In the genomic region with DNA sequence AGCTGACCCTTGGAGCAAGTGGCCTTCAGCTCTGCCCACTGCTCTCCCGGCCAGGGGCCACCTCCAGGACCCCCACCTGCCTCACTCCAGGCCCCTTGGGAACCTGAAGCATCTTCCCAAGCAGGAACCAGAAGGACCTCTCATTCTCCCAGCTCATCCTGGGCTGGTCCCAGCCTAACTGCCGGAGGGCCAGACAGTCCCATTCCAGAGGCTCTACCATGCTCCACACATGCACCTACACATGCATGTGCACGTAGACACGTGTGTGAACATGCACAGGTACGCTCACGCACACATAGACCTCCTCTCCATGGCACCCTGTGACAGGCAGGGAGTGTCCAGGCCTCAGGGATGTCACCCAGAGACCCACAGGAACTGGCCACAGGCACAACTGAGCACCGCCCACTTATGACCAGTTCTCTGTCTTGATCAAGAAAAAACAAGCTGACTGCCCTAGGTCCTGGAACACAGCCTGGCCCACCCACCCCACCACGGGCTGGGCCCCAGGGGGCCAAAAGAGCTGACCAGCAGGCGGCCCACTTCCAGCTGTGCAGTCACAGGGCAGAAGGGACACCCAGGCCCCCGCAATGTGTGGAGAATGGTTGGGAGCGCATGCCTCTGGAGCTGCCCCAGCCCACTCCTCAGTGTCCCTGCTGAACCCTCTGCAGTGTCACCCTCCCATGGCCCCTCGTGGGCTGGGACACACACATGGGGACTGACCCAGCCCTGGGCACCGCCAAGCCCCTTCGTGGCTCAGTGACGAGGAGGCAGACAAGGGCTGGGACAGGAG, we compare ENCODE assay signal across 12 cellular contexts. TPM values are rescaled to one million over a fixed set of nuclear protein-coding genes. Genes with fewer than 3 reads are reported as not detected.
DNase-seq lines count a peak whose midpoint lies in the region; ATAC-seq and TF ChIP-seq lines count a peak whose summit lies in the region.
"Had no signal": no experiment of that assay in that cellular context is flagged by ENCODE, and none has a peak within 500 bp of the region (broad histone marks: within the 10 kb centered on the region; RNA-seq: fewer than 3 reads in every experiment).

No MANE protein-coding gene starts in this region.

- no peaks in the 10 kb centered on the region for H3K4me1 Mint-ChIP-seq in activated naive CD8-positive, alpha-beta T cell treated with anti-CD3 and anti-CD28 coated beads, Interleukin-2, amount 10 ng/mL, durations not matched to agents 7 days and 5 days
- no peaks in the 10 kb centered on the region for H3K4me1 Mint-ChIP-seq in activated naive CD8-positive, alpha-beta T cell treated with anti-CD3 and anti-CD28 coated beads, Interleukin-2, amount 50 U/mL, for 24 hours
- H3K4me1 Mint-ChIP-seq in MCF 10A (ENCODE audit: insufficient read depth, unreplicated experiment), result no peaks in the 10 kb centered on the region
- H3K4me1 Mint-ChIP-seq: nephron had no signal

- CTCF ChIA-PET in MCF 10A (lab: Yijun Ruan, JAX), result no interaction called here

- intact Hi-C loops in Right ventricle myocardium inferior (cut with DNase I) (no loop called here), MCF 10A (cut with micrococcal nuclease) (no loop called here)

- no peak overlapping the region for H3K4me3 Mint-ChIP-seq in activated naive CD8-positive, alpha-beta T cell treated with anti-CD3 and anti-CD28 coated beads, Interleukin-2, amount 10 ng/mL, durations not matched to agents 7 days and 5 days
- H3K4me3 Mint-ChIP-seq in activated naive CD8-positive, alpha-beta T cell treated with anti-CD3 and anti-CD28 coated beads, Interleukin-2, amount 50 U/mL, for 24 hours, result no peak overlapping the region
- H3K4me3 Mint-ChIP-seq in MCF 10A (ENCODE audit: unreplicated experiment), result no peak overlapping the region
- H3K4me3 Mint-ChIP-seq: activated T-cell treated with anti-CD3 and anti-CD28 coated beads, Interleukin-2, amount 50 U/mL, for 72 hours; nephron had no signal

- no peak for TF ChIP-seq CTCF in omental fat pad (IDR thresholded peaks at IDR 0.05)
- TF ChIP-seq CTCF in MCF 10A (IDR thresholded peaks at IDR 0.05; ENCODE audit: unreplicated experiment), result no peak

- H3K27ac Mint-ChIP-seq in activated naive CD8-positive, alpha-beta T cell treated with anti-CD3 and anti-CD28 coated beads, Interleukin-2, amount 10 ng/mL, durations not matched to agents 7 days and 5 days, result no peak overlapping the region
- H3K27ac Mint-ChIP-seq in activated naive CD8-positive, alpha-beta T cell treated with anti-CD3 and anti-CD28 coated beads, Interleukin-2, amount 50 U/mL, for 24 hours, result no peak overlapping the region
- no peak overlapping the region for H3K27ac Mint-ChIP-seq in MCF 10A (ENCODE audit: low read depth, unreplicated experiment)
- H3K27ac Mint-ChIP-seq: activated T-cell treated with anti-CD3 and anti-CD28 coated beads, Interleukin-2, amount 50 U/mL, for 72 hours; nephron had no signal

- H3K36me3 Mint-ChIP-seq in activated naive CD8-positive, alpha-beta T cell treated with anti-CD3 and anti-CD28 coated beads, Interleukin-2, amount 10 ng/mL, durations not matched to agents 7 days and 5 days, result no peaks in the 10 kb centered on the region
- no peaks in the 10 kb centered on the region for H3K36me3 Mint-ChIP-seq in activated naive CD8-positive, alpha-beta T cell treated with anti-CD3 and anti-CD28 coated beads, Interleukin-2, amount 50 U/mL, for 24 hours (ENCODE audit: low read depth)
- no peaks in the 10 kb centered on the region for H3K36me3 Mint-ChIP-seq in MCF 10A (ENCODE audit: insufficient read depth, unreplicated experiment)

- BruUV-seq in MCF 10A (replicated peaks; lab: Mats Ljungman, UMichigan), result no TSS peak

- no peaks in the 10 kb centered on the region for H3K27me3 Mint-ChIP-seq in activated naive CD8-positive, alpha-beta T cell treated with anti-CD3 and anti-CD28 coated beads, Interleukin-2, amount 10 ng/mL, durations not matched to agents 7 days and 5 days
- H3K27me3 Mint-ChIP-seq in activated naive CD8-positive, alpha-beta T cell treated with anti-CD3 and anti-CD28 coated beads, Interleukin-2, amount 50 U/mL, for 24 hours, result peaks cover 1% of the 10 kb centered on the region
- no peaks in the 10 kb centered on the region for H3K27me3 Mint-ChIP-seq in MCF 10A (ENCODE audit: insufficient read depth, unreplicated experiment)

- no peaks in the 10 kb centered on the region for H3K9me3 Mint-ChIP-seq in activated naive CD8-positive, alpha-beta T cell treated with anti-CD3 and anti-CD28 coated beads, Interleukin-2, amount 10 ng/mL, durations not matched to agents 7 days and 5 days
- H3K9me3 Mint-ChIP-seq in activated naive CD8-positive, alpha-beta T cell treated with anti-CD3 and anti-CD28 coated beads, Interleukin-2, amount 50 U/mL, for 24 hours, result no peaks in the 10 kb centered on the region
- no peaks in the 10 kb centered on the region for H3K9me3 Mint-ChIP-seq in MCF 10A (ENCODE audit: unreplicated experiment)
- H3K9me3 Mint-ChIP-seq: activated T-cell treated with anti-CD3 and anti-CD28 coated beads, Interleukin-2, amount 50 U/mL, for 72 hours; nephron had no signal

- peak; percentile 19 for DNase-seq in activated naive CD8-positive, alpha-beta T cell treated with anti-CD3 and anti-CD28 coated beads, Interleukin-2, amount 10 ng/mL, durations not matched to agents 7 days and 5 days
- no peak for DNase-seq in activated naive CD8-positive, alpha-beta T cell treated with anti-CD3 and anti-CD28 coated beads, Interleukin-2, amount 50 U/mL, for 24 hours
- DNase-seq in Right ventricle myocardium inferior (ENCODE audit: missing footprints) (peak; percentile 6), omental fat pad (ENCODE audit: low spot score) (peak; percentile 11), UCSD-AML1 (lab: John Stamatoyannopoulos, UW; ENCODE audit: unreplicated experiment) (no peak), NCI-H2029 treated with DMSO at 0.1 percent for 48 hours (lab: John Stamatoyannopoulos, UW) (no peak), MCF 10A (ENCODE audit: unreplicated experiment) (no peak)
- DNase-seq: KG1 had no signal

- POLR2A ChIA-PET in activated naive CD8-positive, alpha-beta T cell treated with anti-CD3 and anti-CD28 coated beads, Interleukin-2, amount 10 ng/mL, durations not matched to agents 7 days and 5 days (lab: Charles Lee), result no interaction called here
- POLR2A ChIA-PET in MCF 10A (lab: Yijun Ruan, JAX), result no interaction called here

- ATAC-seq in activated naive CD8-positive, alpha-beta T cell treated with anti-CD3 and anti-CD28 coated beads, Interleukin-2, amount 10 ng/mL, durations not matched to agents 7 days and 5 days (ENCODE audit: low read depth), result no peak
- no peak for ATAC-seq in activated naive CD8-positive, alpha-beta T cell treated with anti-CD3 and anti-CD28 coated beads, Interleukin-2, amount 50 U/mL, for 24 hours
- ATAC-seq in Right ventricle myocardium inferior (no peak), omental fat pad (ENCODE audit: low FRiP score) (no peak), HG02763 (IDR thresholded peaks at IDR 0.05; ENCODE audit: unreplicated experiment) (no peak)
- ATAC-seq: activated T-cell treated with anti-CD3 and anti-CD28 coated beads, Interleukin-2, amount 50 U/mL, for 72 hours had no signal

RNA-seq across cellular contexts. Expression of gene CAMK2B, which starts 43.4 kb away (rescaled TPM):
- total RNA-seq in activated naive CD8-positive, alpha-beta T cell treated with anti-CD3 and anti-CD28 coated beads, Interleukin-2, amount 10 ng/mL, durations not matched to agents 7 days and 5 days, result under 1 TPM in 1 of 2 experiments, not detected in 1; 0.11 TPM
- total RNA-seq in Right ventricle myocardium inferior, result 95.4 TPM
- total RNA-seq in omental fat pad, result under 1 TPM in 1 of 4 donors, not detected in 3; 0.48 TPM
- 0.54 and 1.8 TPM in 2 replicates for total RNA-seq in MCF 10A (2022)
- total RNA-seq: kidney epithelial cell had no signal

Comparison
In these comparisons a context has a peak if more than half of its experiments do, and no peak if none do; other contexts are left out.
1. DNase-seq: peak in activated naive CD8-positive, alpha-beta T cell treated with anti-CD3 and anti-CD28 coated beads, Interleukin-2, amount 10 ng/mL, durations not matched to agents 7 days and 5 days (single experiment), Right ventricle myocardium inferior (single experiment) and omental fat pad (single experiment); none in activated naive CD8-positive, alpha-beta T cell treated with anti-CD3 and anti-CD28 coated beads, Interleukin-2, amount 50 U/mL, for 24 hours (single experiment), UCSD-AML1 (single experiment), NCI-H2029 treated with DMSO at 0.1 percent for 48 hours (single experiment) and MCF 10A (single experiment).
2. RNA of gene CAMK2B, which starts 43.4 kb away (total RNA-seq): 95.4 TPM in Right ventricle myocardium inferior (single experiment); 0.54 to 1.8 TPM in MCF 10A, 0.48 TPM in omental fat pad and 0.11 TPM in activated naive CD8-positive, alpha-beta T cell treated with anti-CD3 and anti-CD28 coated beads, Interleukin-2, amount 10 ng/mL, durations not matched to agents 7 days and 5 days; every median in the first group is over 10 times any median in the second.